Comparison of ENCODE assay signal across 23 cellular contexts in genomic region chr7:99344061-99344647, GRCh38.
"Had no signal": no experiment of that assay in that cellular context is flagged by ENCODE, and none has a peak within 500 bp of the region (broad histone marks: within the 10 kb centered on the region; RNA-seq: fewer than 3 reads in every experiment).

No MANE protein-coding gene starts in this region.

- H3K9me3 Mint-ChIP-seq: activated CD4-positive, alpha-beta T cell treated with anti-CD3 and anti-CD28 coated beads, Interleukin-2, amount 10 ng/mL, durations not matched to agents 24 days and 14 days; activated naive CD8-positive, alpha-beta T cell treated with anti-CD3 and anti-CD28 coated beads, Interleukin-2, amount 10 ng/mL, durations not matched to agents 7 days and 5 days; activated T-helper 2 cell treated with anti-CD3 and anti-CD28 coated beads, Interferon-gamma antibody, Interleukin-2, Interleukin-4, amounts not matched to agents 10 μg/mL and 5 μg/mL and 100 μg/mL, durations not matched to agents 14 hours and 24 hours and 36 hours; endodermal cell; naive B cell; neural crest cell; stimulated activated memory B cell treated with anti-CD40 and anti-IgM and Interleukin-4, amounts not matched to agents 10 μg/mL and 1 μg/mL and 100 μg/mL, for 72 hours had no signal

- FAIRE-seq: bronchial epithelial cell, kidney had no signal

- H3K27me3 Mint-ChIP-seq: activated CD4-positive, alpha-beta T cell treated with anti-CD3 and anti-CD28 coated beads, Interleukin-2, amount 10 ng/mL, durations not matched to agents 24 days and 14 days; activated naive CD8-positive, alpha-beta T cell treated with anti-CD3 and anti-CD28 coated beads, Interleukin-2, amount 10 ng/mL, durations not matched to agents 7 days and 5 days; naive B cell; stimulated activated memory B cell treated with anti-CD40 and anti-IgM and Interleukin-4, amounts not matched to agents 10 μg/mL and 1 μg/mL and 100 μg/mL, for 72 hours had no signal

- H3K4me1 Mint-ChIP-seq: activated CD4-positive, alpha-beta T cell treated with anti-CD3 and anti-CD28 coated beads, Interleukin-2, amount 10 ng/mL, durations not matched to agents 24 days and 14 days; endodermal cell; neural crest cell; stimulated activated memory B cell treated with anti-CD40 and anti-IgM and Interleukin-4, amounts not matched to agents 10 μg/mL and 1 μg/mL and 100 μg/mL, for 72 hours had no signal

- H3K4me3 Mint-ChIP-seq: activated CD4-positive, alpha-beta T cell treated with anti-CD3 and anti-CD28 coated beads, Interleukin-2, amount 10 ng/mL, durations not matched to agents 24 days and 14 days; activated naive CD8-positive, alpha-beta T cell treated with anti-CD3 and anti-CD28 coated beads, Interleukin-2, amount 10 ng/mL, durations not matched to agents 7 days and 5 days; endodermal cell; naive B cell; neural crest cell; stimulated activated memory B cell treated with anti-CD40 and anti-IgM and Interleukin-4, amounts not matched to agents 10 μg/mL and 1 μg/mL and 100 μg/mL, for 72 hours had no signal

- DNase-seq: activated CD4-positive, alpha-beta T cell treated with anti-CD3 and anti-CD28 coated beads, Interleukin-2, amount 10 ng/mL, durations not matched to agents 24 days and 14 days; activated CD4-positive, CD25-positive, alpha-beta regulatory T cell; activated naive CD4-positive, alpha-beta T cell; activated naive CD8-positive, alpha-beta T cell treated with anti-CD3 and anti-CD28 coated beads, Interleukin-2, amount 10 ng/mL, durations not matched to agents 7 days and 5 days; activated T-cell treated with anti-CD3 and anti-CD28 coated beads for 4 hours; amniotic stem cell; cerebellar nuclear complex; cortex of kidney; endodermal cell; kidney; lower lobe of right lung; mesendoderm; naive B cell; occipital lobe; stimulated activated CD4-positive, alpha-beta T cell treated with anti-CD3 and anti-CD28 coated beads, Interleukin-2, amount 100 ng/mL, for 24 hours; testis; upper lobe of right lung had no signal

- ATAC-seq: lower lobe of right lung; right lobe of liver; SK-N-SH treated with all-trans-retinoic acid at 6 μM for 48 hours; stimulated activated memory B cell treated with anti-CD40 and anti-IgM and Interleukin-4, amounts not matched to agents 10 μg/mL and 1 μg/mL and 100 μg/mL, for 72 hours; upper lobe of right lung had no signal

- H3K27ac Mint-ChIP-seq: activated CD4-positive, alpha-beta T cell treated with anti-CD3 and anti-CD28 coated beads, Interleukin-2, amount 10 ng/mL, durations not matched to agents 24 days and 14 days; activated naive CD8-positive, alpha-beta T cell treated with anti-CD3 and anti-CD28 coated beads, Interleukin-2, amount 10 ng/mL, durations not matched to agents 7 days and 5 days; activated T-helper 2 cell treated with anti-CD3 and anti-CD28 coated beads, Interferon-gamma antibody, Interleukin-2, Interleukin-4, amounts not matched to agents 10 μg/mL and 5 μg/mL and 100 μg/mL, durations not matched to agents 14 hours and 24 hours and 36 hours; endodermal cell; stimulated activated memory B cell treated with anti-CD40 and anti-IgM and Interleukin-4, amounts not matched to agents 10 μg/mL and 1 μg/mL and 100 μg/mL, for 72 hours had no signal
